Comparison of ENCODE assay signal across 8 cellular contexts in genomic region chr15:73928241-73928579, GRCh38. TPM values are rescaled to one million over a fixed set of nuclear protein-coding genes. Genes with fewer than 3 reads are reported as not detected.
A peak's percentile ranks its signal among the peaks of the same experiment; 100 is the strongest.
DNase-seq lines count a peak whose midpoint lies in the region; ATAC-seq lines count a peak whose summit lies in the region.

No MANE protein-coding gene starts in this region.

- no peaks in the 10 kb centered on the region for H3K9me3 Mint-ChIP-seq in activated CD4-positive, alpha-beta memory T cell treated with anti-CD3 and anti-CD28 coated beads for 36 hours
- H3K9me3 Mint-ChIP-seq in stimulated activated naive B cell treated with anti-CD40 and anti-IgM and Interleukin-4, amounts not matched to agents 10 μg/mL and 1 μg/mL and 100 μg/mL, for 72 hours: no peaks in the 10 kb centered on the region

- no peak overlapping the region for H3K27ac ChIP-seq in iPS DF 6.9 (ENCODE audit: low read length)

- H3K4me1 ChIP-seq in iPS DF 6.9 (ENCODE audit: control insufficient read depth, insufficient read depth, low read length): peaks cover 18% of the 10 kb centered on the region

- intact Hi-C loops in activated CD4-positive, alpha-beta memory T cell treated with anti-CD3 and anti-CD28 coated beads for 36 hours (cut with micrococcal nuclease): no loop called here

- H3K36me3 ChIP-seq in iPS DF 6.9 (ENCODE audit: control insufficient read depth, insufficient read depth, low read length): no peaks in the 10 kb centered on the region; the same call in 1 of the 2 replicates

- H3K27me3 ChIP-seq in iPS DF 6.9 (ENCODE audit: control insufficient read depth, insufficient read depth, low read length): no peaks in the 10 kb centered on the region

- peak overlapping the region; percentile 68 for H3K4me3 Mint-ChIP-seq in activated CD4-positive, alpha-beta memory T cell treated with anti-CD3 and anti-CD28 coated beads for 36 hours
- H3K4me3 Mint-ChIP-seq in stimulated activated naive B cell treated with anti-CD40 and anti-IgM and Interleukin-4, amounts not matched to agents 10 μg/mL and 1 μg/mL and 100 μg/mL, for 72 hours: peak overlapping the region; percentile 81

- peaks cover 41% of the 10 kb centered on the region for H3K4me1 Mint-ChIP-seq in activated CD4-positive, alpha-beta memory T cell treated with anti-CD3 and anti-CD28 coated beads for 36 hours (ENCODE audit: low read depth)
- peaks cover 17 to 29% of the 10 kb centered on the region in 2 donors for H3K4me1 Mint-ChIP-seq in stimulated activated naive B cell treated with anti-CD40 and anti-IgM and Interleukin-4, amounts not matched to agents 10 μg/mL and 1 μg/mL and 100 μg/mL, for 72 hours

- WGBS in iPS DF 6.9 (ENCODE audit: insufficient coverage, insufficient read length): no CpG with 5 or more reads among the region's 3 CpGs

- peak overlapping the region; percentile 57 for H3K27ac Mint-ChIP-seq in activated CD4-positive, alpha-beta memory T cell treated with anti-CD3 and anti-CD28 coated beads for 36 hours
- no peak overlapping the region for H3K27ac Mint-ChIP-seq in stimulated activated naive B cell treated with anti-CD40 and anti-IgM and Interleukin-4, amounts not matched to agents 10 μg/mL and 1 μg/mL and 100 μg/mL, for 72 hours

- CTCF ChIA-PET in activated CD4-positive, alpha-beta memory T cell treated with anti-CD3 and anti-CD28 coated beads for 36 hours (lab: Charles Lee): interaction anchor here (0.6 to 3.4 kb wide), 33 partner anchors 8 to 878 kb away, joined by 3 to 26 read pairs (median 4); partner anchors contain the start of genes PML and TBC1D21

- ATAC-seq in stimulated activated naive B cell treated with anti-CD40 and anti-IgM and Interleukin-4, amounts not matched to agents 10 μg/mL and 1 μg/mL and 100 μg/mL, for 72 hours (replicated peaks): no peak
- ATAC-seq in GM21447 (IDR thresholded peaks at IDR 0.05; ENCODE audit: unreplicated experiment): no peak
- no peak for ATAC-seq in HG02884 (IDR thresholded peaks at IDR 0.05; ENCODE audit: unreplicated experiment)

- DNase-seq in NCI-H2196 (lab: John Stamatoyannopoulos, UW; ENCODE audit: unreplicated experiment) (peak; percentile 35), NCI-H2196 treated with DMSO at 0.1 percent for 48 hours (lab: John Stamatoyannopoulos, UW; ENCODE audit: unreplicated experiment) (no peak), iPS DF 6.9 (ENCODE audit: low read depth, low spot score) (no peak), AG08396 (ENCODE audit: low spot score) (no peak)
- no peak for DNase-seq in activated CD4-positive, alpha-beta memory T cell treated with anti-CD3 and anti-CD28 coated beads for 36 hours
- no peak for DNase-seq in stimulated activated naive B cell treated with anti-CD40 and anti-IgM and Interleukin-4, amounts not matched to agents 10 μg/mL and 1 μg/mL and 100 μg/mL, for 72 hours

- peak overlapping the region; percentile 70; the same call in 1 of the 2 replicates for H3K4me3 ChIP-seq in iPS DF 6.9 (ENCODE audit: low read length)

- no peaks in the 10 kb centered on the region for H3K36me3 Mint-ChIP-seq in activated CD4-positive, alpha-beta memory T cell treated with anti-CD3 and anti-CD28 coated beads for 36 hours
- no peaks in the 10 kb centered on the region for H3K36me3 Mint-ChIP-seq in stimulated activated naive B cell treated with anti-CD40 and anti-IgM and Interleukin-4, amounts not matched to agents 10 μg/mL and 1 μg/mL and 100 μg/mL, for 72 hours

- H3K27me3 Mint-ChIP-seq in activated CD4-positive, alpha-beta memory T cell treated with anti-CD3 and anti-CD28 coated beads for 36 hours: no peaks in the 10 kb centered on the region
- H3K27me3 Mint-ChIP-seq in stimulated activated naive B cell treated with anti-CD40 and anti-IgM and Interleukin-4, amounts not matched to agents 10 μg/mL and 1 μg/mL and 100 μg/mL, for 72 hours: peaks cover 52 to 72% of the 10 kb centered on the region in 2 donors

- POLR2A ChIA-PET in activated CD4-positive, alpha-beta memory T cell treated with anti-CD3 and anti-CD28 coated beads for 36 hours (lab: Charles Lee): interaction anchor here (0.5 to 1.2 kb wide), 5 partner anchors 19 to 1719 kb away, joined by 3 to 4 read pairs (median 3); no protein-coding TSS in a partner anchor

- H3K9me3 ChIP-seq in iPS DF 6.9 (ENCODE audit: control insufficient read depth, insufficient read depth, low read length): no peaks in the 10 kb centered on the region

RNA-seq across cellular contexts. Expression of gene LOXL1, which starts 1.9 kb away (rescaled TPM):
- 1 to 10 TPM; 2.5 to 3.3 TPM for total RNA-seq in activated CD4-positive, alpha-beta memory T cell treated with anti-CD3 and anti-CD28 coated beads for 36 hours

RNA-seq across cellular contexts. Expression of gene TBC1D21, which starts 54.8 kb away (rescaled TPM):
- not detected for total RNA-seq in activated CD4-positive, alpha-beta memory T cell treated with anti-CD3 and anti-CD28 coated beads for 36 hours
